ENCODE assay signal across 1 cellular context in the genomic region with DNA sequence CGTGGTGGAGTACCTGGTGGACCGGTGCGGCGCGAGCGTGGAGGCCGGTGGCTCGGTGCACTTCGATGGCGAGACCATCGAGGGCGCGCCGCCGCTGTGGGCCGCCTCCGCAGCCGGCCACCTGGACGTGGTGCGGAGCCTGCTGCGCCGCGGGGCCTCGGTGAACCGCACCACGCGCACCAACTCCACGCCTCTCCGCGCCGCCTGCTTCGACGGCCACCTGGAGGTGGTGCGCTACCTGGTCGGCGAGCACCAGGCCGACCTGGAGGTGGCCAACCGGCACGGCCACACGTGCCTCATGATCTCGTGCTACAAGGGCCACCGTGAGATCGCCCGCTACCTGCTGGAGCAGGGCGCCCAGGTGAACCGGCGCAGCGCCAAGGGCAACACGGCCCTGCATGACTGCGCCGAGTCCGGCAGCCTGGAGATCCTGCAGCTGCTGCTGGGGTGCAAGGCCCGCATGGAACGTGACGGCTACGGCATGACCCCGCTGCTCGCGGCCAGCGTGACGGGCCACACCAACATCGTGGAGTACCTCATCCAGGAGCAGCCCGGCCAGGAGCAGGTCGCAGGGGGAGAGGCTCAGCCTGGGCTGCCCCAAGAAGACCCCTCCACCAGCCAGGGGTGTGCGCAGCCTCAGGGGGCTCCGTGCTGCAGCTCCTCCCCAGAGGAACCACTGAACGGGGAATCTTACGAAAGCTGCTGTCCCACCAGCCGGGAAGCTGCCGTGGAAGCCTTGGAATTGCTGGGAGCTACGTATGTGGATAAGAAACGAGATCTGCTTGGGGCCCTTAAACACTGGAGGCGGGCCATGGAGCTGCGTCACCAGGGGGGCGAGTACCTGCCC.
TF ChIP-seq lines count a peak whose summit lies in the region.

No MANE protein-coding gene starts in this region.

TF ChIP-seq in HEK293, 187 proteins besides CTCF, POLR2A, EP300 and RAD21 (continued from another document):
- TF ChIP-seq, protein P1, sequence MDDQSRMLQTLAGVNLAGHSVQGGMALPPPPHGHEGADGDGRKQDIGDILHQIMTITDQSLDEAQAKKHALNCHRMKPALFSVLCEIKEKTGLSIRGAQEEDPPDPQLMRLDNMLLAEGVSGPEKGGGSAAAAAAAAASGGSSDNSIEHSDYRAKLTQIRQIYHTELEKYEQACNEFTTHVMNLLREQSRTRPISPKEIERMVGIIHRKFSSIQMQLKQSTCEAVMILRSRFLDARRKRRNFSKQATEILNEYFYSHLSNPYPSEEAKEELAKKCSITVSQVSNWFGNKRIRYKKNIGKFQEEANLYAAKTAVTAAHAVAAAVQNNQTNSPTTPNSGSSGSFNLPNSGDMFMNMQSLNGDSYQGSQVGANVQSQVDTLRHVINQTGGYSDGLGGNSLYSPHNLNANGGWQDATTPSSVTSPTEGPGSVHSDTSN (CRISPR knock-in tag; IDR thresholded peaks at IDR 0.05) = peak; percentile 58; the same call in 1 of the 2 replicates
